Comparison of ENCODE assay signal across 1 cellular context in genomic region chr9:88994820-88995180, GRCh38.
TF ChIP-seq lines count a peak whose summit lies in the region.

No MANE protein-coding gene starts in this region.

TF ChIP-seq in SK-N-SH treated with all-trans-retinoic acid at 6 μM for 48 hours, 23 proteins besides CTCF, POLR2A, EP300 and RAD21 (continued from another document):
- TF ChIP-seq PATZ1 (CRISPR knock-in tag; IDR thresholded peaks at IDR 0.05; ENCODE audit: borderline replicate concordance), result no peak
- TF ChIP-seq ZFP3 (CRISPR knock-in tag; IDR thresholded peaks at IDR 0.05), result no peak
TF ChIP-seq in SK-N-SH treated with all-trans-retinoic acid at 6 μM for 48 hours: peak in this region for 0.
